In the genomic region with DNA sequence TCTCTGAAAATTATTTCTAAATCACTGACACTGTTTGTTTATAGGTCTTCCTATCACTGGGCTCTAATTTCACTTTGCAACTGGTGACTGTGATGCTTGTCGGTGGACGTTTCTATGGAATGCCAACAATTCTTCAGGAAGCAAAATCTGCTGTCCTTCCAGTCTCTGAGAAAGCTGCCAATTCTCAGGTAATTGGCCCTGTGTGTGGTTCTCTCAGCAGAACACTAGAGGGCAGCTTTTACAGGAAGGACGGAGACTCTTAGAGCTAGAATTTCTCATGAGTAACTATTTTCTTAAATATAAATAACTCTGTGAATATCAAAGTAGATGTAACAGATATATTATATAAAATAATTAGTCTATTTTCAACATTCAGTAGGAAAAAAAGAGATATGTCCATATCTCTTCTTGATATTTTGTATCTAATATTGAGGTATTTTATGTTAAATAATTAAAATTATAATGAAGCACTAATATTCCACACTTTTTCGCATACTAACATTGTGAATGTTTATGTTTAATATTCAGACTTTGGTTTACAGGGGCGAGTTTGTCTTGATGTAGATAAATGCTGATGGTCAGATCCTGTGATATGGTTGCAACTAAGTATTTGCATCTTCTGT, we compare ENCODE assay signal across 8 cellular contexts.
DNase-seq lines count a peak whose midpoint lies in the region; ATAC-seq lines count a peak whose summit lies in the region.
"Had no signal": no experiment of that assay in that cellular context is flagged by ENCODE, and none has a peak within 500 bp of the region (broad histone marks: within the 10 kb centered on the region; RNA-seq: fewer than 3 reads in every experiment).

No MANE protein-coding gene starts in this region.

- no peak overlapping the region for H3K4me3 Mint-ChIP-seq in naive thymus-derived CD4-positive, alpha-beta T cell
- H3K4me3 Mint-ChIP-seq: activated T-cell treated with anti-CD3 and anti-CD28 coated beads, Interleukin-2, amount 50 U/mL, for 72 hours had no signal

- no peaks in the 10 kb centered on the region for H3K36me3 Mint-ChIP-seq in naive thymus-derived CD4-positive, alpha-beta T cell

- no peaks in the 10 kb centered on the region for H3K27me3 ChIP-seq in naive thymus-derived CD4-positive, alpha-beta T cell (ENCODE audit: control insufficient read depth in 2 of 2, insufficient read depth in 2 of 2, low read length in 2 of 2)

- H3K4me3 ChIP-seq in naive thymus-derived CD4-positive, alpha-beta T cell (ENCODE audit: low read length) = no peak overlapping the region

- DNase-seq in DMS114 treated with DMSO at 0.1 percent for 48 hours (lab: John Stamatoyannopoulos, UW; ENCODE audit: unreplicated experiment) (peak; percentile 20), NCI-H748 treated with DMSO at 0.1 percent for 48 hours (lab: John Stamatoyannopoulos, UW) (peak; percentile 47), dedifferentiated amniotic fluid mesenchymal stem cell (ENCODE audit: extremely low spot score) (peak; percentile 33)
- peak in 2 of 9 donors; percentile 6 to 10 for DNase-seq in naive thymus-derived CD4-positive, alpha-beta T cell

- peaks cover 2 to 16% (median 4%) of the 10 kb centered on the region in 5 donors for H3K27me3 Mint-ChIP-seq in naive thymus-derived CD4-positive, alpha-beta T cell

- H3K9me3 Mint-ChIP-seq in naive thymus-derived CD4-positive, alpha-beta T cell = peaks cover 0 to 23% (median 6%) of the 10 kb centered on the region in 11 donors

- no peaks in the 10 kb centered on the region for H3K36me3 ChIP-seq in naive thymus-derived CD4-positive, alpha-beta T cell (ENCODE audit: control insufficient read depth in 2 of 3, insufficient read depth in 3 of 3, low read length in 3 of 3)

- intact Hi-C loops in naive thymus-derived CD4-positive, alpha-beta T cell (cut with micrococcal nuclease) = loop anchor here (1.0 to 2.0 kb wide), 2 partner anchors 616 kb away; no protein-coding TSS in a partner anchor

- peak; percentile 73 for ATAC-seq in GM18858 (IDR thresholded peaks at IDR 0.05; ENCODE audit: unreplicated experiment)
- ATAC-seq in HG03064 (IDR thresholded peaks at IDR 0.05; ENCODE audit: low read depth, unreplicated experiment) = peak; percentile 71
- peak; percentile 55 for ATAC-seq in naive thymus-derived CD4-positive, alpha-beta T cell
- no peak for ATAC-seq in activated CD4-positive, CD25-positive, alpha-beta regulatory T cell treated with anti-CD3 and anti-CD28 coated beads, Interleukin-2, amount 50 U/mL, for 24 hours

- H3K4me1 Mint-ChIP-seq in naive thymus-derived CD4-positive, alpha-beta T cell = no peaks in the 10 kb centered on the region

- no peaks in the 10 kb centered on the region for H3K9me3 ChIP-seq in naive thymus-derived CD4-positive, alpha-beta T cell (ENCODE audit: control insufficient read depth in 2 of 3, low read length in 3 of 3)

- CTCF ChIA-PET in naive thymus-derived CD4-positive, alpha-beta T cell (lab: Charles Lee) = interaction anchor here (1.0 to 2.9 kb wide), 2 partner anchors 23 to 617 kb away, joined by 3 to 7 read pairs; no protein-coding TSS in a partner anchor

- H3K4me1 ChIP-seq in naive thymus-derived CD4-positive, alpha-beta T cell (ENCODE audit: control insufficient read depth in 2 of 2, insufficient read depth in 2 of 2, low read length in 2 of 2) = no peaks in the 10 kb centered on the region

- no peak overlapping the region for H3K27ac Mint-ChIP-seq in naive thymus-derived CD4-positive, alpha-beta T cell
- H3K27ac Mint-ChIP-seq: activated T-cell treated with anti-CD3 and anti-CD28 coated beads, Interleukin-2, amount 50 U/mL, for 72 hours had no signal

- POLR2A ChIA-PET in naive thymus-derived CD4-positive, alpha-beta T cell (lab: Charles Lee) = no interaction called here

- no peak overlapping the region for H3K27ac ChIP-seq in naive thymus-derived CD4-positive, alpha-beta T cell (ENCODE audit: low read depth, low read length)

Comparison
In these comparisons a context has a peak if more than half of its experiments do, and no peak if none do; other contexts are left out.
1. ATAC-seq: peak in GM18858 (single experiment), HG03064 (single experiment) and naive thymus-derived CD4-positive, alpha-beta T cell (single experiment); none in activated CD4-positive, CD25-positive, alpha-beta regulatory T cell treated with anti-CD3 and anti-CD28 coated beads, Interleukin-2, amount 50 U/mL, for 24 hours (0 of 2).